Comparison of ENCODE assay signal across 8 cellular contexts in genomic region chr15:65856821-65857455, GRCh38. TPM values are rescaled to one million over a fixed set of nuclear protein-coding genes. Genes with fewer than 3 reads are reported as not detected.
DNase-seq lines count a peak whose midpoint lies in the region; ATAC-seq and TF ChIP-seq lines count a peak whose summit lies in the region.

No MANE protein-coding gene starts in this region.

- H3K4me3 ChIP-seq in BE2C (ENCODE audit: low read depth, low read length) (no peak overlapping the region), SJCRH30 (no peak overlapping the region), heart right ventricle (no peak overlapping the region), spleen (no peak overlapping the region)

- intact Hi-C loops in heart right ventricle (cut with DNase I) (loop anchor here in 8 of 10 donors (2.0 to 10.0 kb wide), 4 partner anchors 212 to 222 kb away; no protein-coding TSS in a partner anchor), spleen (cut with DNase I; ENCODE audit: low total_unique reads) (loop anchor here (10.0 kb wide), 1 partner anchor 222 kb away; no protein-coding TSS in a partner anchor)

- DNase-seq in BE2C = peak; percentile 77
- peak; percentile 47 for DNase-seq in H4 (ENCODE audit: low spot score)
- peak; percentile 67 to 80 for DNase-seq in SJCRH30
- peak; percentile 31 to 78 (median 56) for DNase-seq in activated naive CD4-positive, alpha-beta T cell (lab: John Stamatoyannopoulos, UW)
- DNase-seq in heart right ventricle = peak; percentile 61
- peak; percentile 90 for DNase-seq in spleen
- DNase-seq in foreskin melanocyte = no peak
- DNase-seq in cerebellum (ENCODE audit: low spot score) = no peak

- peak; percentile 96 for TF ChIP-seq CTCF in BE2C (IDR thresholded peaks at IDR 0.05; ENCODE audit: low read depth, low read length)
- TF ChIP-seq CTCF in heart right ventricle (IDR thresholded peaks at IDR 0.05) = peak; percentile 62 to 86 (median 79)
- TF ChIP-seq CTCF in spleen (IDR thresholded peaks at IDR 0.05 in 8 of 11, conservative IDR thresholded peaks at IDR 0.05 in 3 of 11) = peak; percentile 75 to 94 (median 86)

- peak in 4 of 8 donors; percentile 42 to 56 (median 48) for ATAC-seq in heart right ventricle

- H3K27me3 ChIP-seq in BE2C = no peaks in the 10 kb centered on the region
- no peaks in the 10 kb centered on the region for H3K27me3 ChIP-seq in SJCRH30
- no peaks in the 10 kb centered on the region for H3K27me3 ChIP-seq in heart right ventricle
- H3K27me3 ChIP-seq in spleen (replicated peaks in 1 of 7) = no peaks in the 10 kb centered on the region

- H3K27ac ChIP-seq in SJCRH30 = no peak overlapping the region
- H3K27ac ChIP-seq in heart right ventricle = no peak overlapping the region
- no peak overlapping the region for H3K27ac ChIP-seq in spleen

- H3K9me3 ChIP-seq in BE2C (no peaks in the 10 kb centered on the region), SJCRH30 (replicated peaks) (no peaks in the 10 kb centered on the region), heart right ventricle (no peaks in the 10 kb centered on the region), spleen (no peaks in the 10 kb centered on the region)

- TF ChIP-seq POLR2A in spleen (IDR thresholded peaks at IDR 0.05) = no peak

- WGBS in heart right ventricle, 2 donors = 67 to 68% methylated on average over 12 of the region's 12 CpGs
- WGBS in spleen, 5 donors = 66 to 73% (median 71%) methylated on average over 12 of the region's 12 CpGs

- no peaks in the 10 kb centered on the region for H3K4me1 ChIP-seq in BE2C
- no peaks in the 10 kb centered on the region for H3K4me1 ChIP-seq in SJCRH30
- H3K4me1 ChIP-seq in heart right ventricle = no peaks in the 10 kb centered on the region
- peaks cover 0 to 17% (median 4%) of the 10 kb centered on the region in 6 donors for H3K4me1 ChIP-seq in spleen

- H3K36me3 ChIP-seq in BE2C = no peaks in the 10 kb centered on the region
- H3K36me3 ChIP-seq in SJCRH30 = no peaks in the 10 kb centered on the region
- no peaks in the 10 kb centered on the region for H3K36me3 ChIP-seq in heart right ventricle
- no peaks in the 10 kb centered on the region for H3K36me3 ChIP-seq in spleen

RNA-seq across cellular contexts. Expression of gene RAB11A, which starts 12.4 kb away (rescaled TPM):
- 233 TPM for polyA plus RNA-seq in BE2C (2012; ENCODE audit: insufficient read depth, insufficient read length, low read depth)
- 237 and 253 TPM in 2 replicates for total RNA-seq in H4 (2014; rRNA removed; shearing (Covaris generic))
- total RNA-seq in SJCRH30 (2014; rRNA removed; shearing (Covaris generic)) = 257 and 269 TPM in 2 replicates
- total RNA-seq in heart right ventricle (100 to 1,000 TPM; 134 to 211 (median 150) TPM), spleen (100 to 1,000 TPM; 173 to 313 (median 255) TPM), cerebellum (91.4 TPM)
- polyA plus RNA-seq in heart right ventricle (100 to 1,000 TPM in 1 of 2 donors, 10 to 100 TPM in 1; 28.5 to 209 TPM), spleen (100 to 1,000 TPM in 2 of 3 donors, 10 to 100 TPM in 1; 86.7 to 153 (median 128) TPM)

Comparison
In these comparisons a context has a peak if more than half of its experiments do, and no peak if none do; other contexts are left out.
1. DNase-seq: peak in BE2C (single experiment), H4 (single experiment), SJCRH30 (2 of 2), activated naive CD4-positive, alpha-beta T cell (4 of 4), heart right ventricle (2 of 2) and spleen (single experiment); none in foreskin melanocyte (single experiment) and cerebellum (single experiment).
2. Peak in every context shown above with its lines, with median percentiles within 50 percentile points of each other: CTCF ChIP-seq.